Comparison of ENCODE assay signal across 8 cellular contexts in genomic region chr14:77043177-77043983, GRCh38. TPM values are rescaled to one million over a fixed set of nuclear protein-coding genes. Genes with fewer than 3 reads are reported as not detected.
DNase-seq lines count a peak whose midpoint lies in the region; ATAC-seq and TF ChIP-seq lines count a peak whose summit lies in the region.

No MANE protein-coding gene starts in this region.

- CTCF ChIA-PET in activated CD4-positive, alpha-beta T cell treated with anti-CD3 and anti-CD28 coated beads for 36 hours (lab: Charles Lee) = interaction anchor here (0.6 to 6.0 kb wide), 14 partner anchors 9 to 168 kb away, joined by 3 to 34 read pairs (median 6); partner anchors contain the start of gene IRF2BPL

- no peak for TF ChIP-seq CTCF in suprapubic skin (IDR thresholded peaks at IDR 0.05)

- POLR2A ChIA-PET in activated CD4-positive, alpha-beta T cell treated with anti-CD3 and anti-CD28 coated beads for 36 hours (lab: Charles Lee) = interaction anchor here (0.6 to 1.0 kb wide), 2 partner anchors 21 to 82 kb away, joined by 3 to 8 read pairs; no protein-coding TSS in a partner anchor

- peak overlapping the region; percentile 8 for H3K4me3 Mint-ChIP-seq in activated CD4-positive, alpha-beta T cell treated with anti-CD3 and anti-CD28 coated beads for 36 hours
- H3K4me3 Mint-ChIP-seq in T-helper 17 cell (peak overlapping the region; percentile 68), memory B cell (peak overlapping the region; percentile 27)

- no peaks in the 10 kb centered on the region for H3K36me3 Mint-ChIP-seq in activated CD4-positive, alpha-beta T cell treated with anti-CD3 and anti-CD28 coated beads for 36 hours (ENCODE audit: low read depth)
- H3K36me3 Mint-ChIP-seq in T-helper 17 cell (ENCODE audit: low read depth) (no peaks in the 10 kb centered on the region), memory B cell (no peaks in the 10 kb centered on the region)

- H3K27ac ChIP-seq in cingulate gyrus (ENCODE audit: low read depth, low read length) = peak overlapping the region; percentile 93
- peak overlapping the region; percentile 96 for H3K27ac ChIP-seq in suprapubic skin

- H3K27me3 ChIP-seq in suprapubic skin = no peaks in the 10 kb centered on the region

- H3K9me3 ChIP-seq in T-helper 17 cell (ENCODE audit: control insufficient read depth, low read length, poor library complexity, severe bottlenecking) (no peaks in the 10 kb centered on the region), suprapubic skin (no peaks in the 10 kb centered on the region)

- no peak for TF ChIP-seq EP300 in suprapubic skin (IDR thresholded peaks at IDR 0.05)

- peaks cover 87% of the 10 kb centered on the region for H3K4me1 ChIP-seq in suprapubic skin

- H3K4me1 Mint-ChIP-seq in activated CD4-positive, alpha-beta T cell treated with anti-CD3 and anti-CD28 coated beads for 36 hours = peaks cover 80% of the 10 kb centered on the region
- H3K4me1 Mint-ChIP-seq in T-helper 17 cell (peaks cover 36% of the 10 kb centered on the region), memory B cell (peaks cover 22% of the 10 kb centered on the region)

- peak; percentile 47 for ATAC-seq in activated CD4-positive, alpha-beta T cell treated with anti-CD3 and anti-CD28 coated beads for 36 hours
- ATAC-seq in T-helper 17 cell (no peak), memory B cell (ENCODE audit: low read depth) (no peak)

- TF ChIP-seq POLR2A in suprapubic skin (IDR thresholded peaks at IDR 0.05) = no peak

- H3K9me3 Mint-ChIP-seq in activated CD4-positive, alpha-beta T cell treated with anti-CD3 and anti-CD28 coated beads for 36 hours (ENCODE audit: low read depth) = no peaks in the 10 kb centered on the region
- H3K9me3 Mint-ChIP-seq in memory B cell = no peaks in the 10 kb centered on the region

- intact Hi-C loops in activated CD4-positive, alpha-beta T cell treated with anti-CD3 and anti-CD28 coated beads for 36 hours (cut with DNase I, micrococcal nuclease) = loop anchor here (5.0 kb wide), 3 partner anchors 54 to 414 kb away; partner anchors contain the start of genes AHSA1 (in 1 of the 2), CIPC (in 1 of the 2) and VIPAS39 (in 1 of the 2)

- no peak overlapping the region for H3K4me3 ChIP-seq in suprapubic skin

- no peaks in the 10 kb centered on the region for H3K36me3 ChIP-seq in suprapubic skin

- 19% methylated on average over 10 of the region's 10 CpGs for WGBS in suprapubic skin

- H3K27me3 Mint-ChIP-seq in activated CD4-positive, alpha-beta T cell treated with anti-CD3 and anti-CD28 coated beads for 36 hours = no peaks in the 10 kb centered on the region
- H3K27me3 Mint-ChIP-seq in T-helper 17 cell (no peaks in the 10 kb centered on the region), memory B cell (no peaks in the 10 kb centered on the region)

- peak overlapping the region; percentile 72 for H3K27ac Mint-ChIP-seq in activated CD4-positive, alpha-beta T cell treated with anti-CD3 and anti-CD28 coated beads for 36 hours
- H3K27ac Mint-ChIP-seq in T-helper 17 cell (peak overlapping the region; percentile 98), memory B cell (peak overlapping the region; percentile 49)

- peak; percentile 81 for DNase-seq in activated CD4-positive, alpha-beta T cell treated with anti-CD3 and anti-CD28 coated beads for 36 hours
- DNase-seq in activated CD4-positive, alpha-beta T cell treated with anti-CD3 and anti-CD28 coated beads for 1 hour = no peak
- DNase-seq in T-helper 17 cell (no peak), memory B cell (ENCODE audit: low spot score in 2 of 2) (no peak), suprapubic skin (ENCODE audit: low spot score in 2 of 2) (peak in 1 of 2 donors; percentile 89), NCI-H2227 treated with DMSO at 0.1 percent for 48 hours (lab: John Stamatoyannopoulos, UW) (no peak), NCI-H2029 (lab: John Stamatoyannopoulos, UW) (no peak)

RNA-seq across cellular contexts. Expression of gene IRF2BPL, which starts 14.9 kb away (rescaled TPM):
- 10 to 100 TPM; 34.3 to 40.1 TPM for total RNA-seq in activated CD4-positive, alpha-beta T cell treated with anti-CD3 and anti-CD28 coated beads for 36 hours
- total RNA-seq in T-helper 17 cell (10 to 100 TPM; 41.9 to 51.7 TPM), suprapubic skin (10 to 100 TPM; 44.7 to 72.7 (median 65.6) TPM)

RNA-seq across cellular contexts. Expression of gene CIPC, which starts 54.7 kb away (rescaled TPM):
- total RNA-seq in activated CD4-positive, alpha-beta T cell treated with anti-CD3 and anti-CD28 coated beads for 36 hours = 1 to 10 TPM; 8.6 to 10.0 TPM
- total RNA-seq in T-helper 17 cell (10 to 100 TPM; 11.2 to 13.4 TPM), suprapubic skin (10 to 100 TPM; 47.2 to 79.0 (median 53.9) TPM)

Comparison
In these comparisons a context has a peak if more than half of its experiments do, and no peak if none do; other contexts are left out.
1. H3K4me3 Mint-ChIP-seq: peak in every context shown above with its lines; median percentile 68 in T-helper 17 cell; 27 in memory B cell; 8 in activated CD4-positive, alpha-beta T cell treated with anti-CD3 and anti-CD28 coated beads for 36 hours.